ENCODE assay signal across 12 cellular contexts in genomic region chr16:27432600-27432957, GRCh38. TPM values are rescaled to one million over a fixed set of nuclear protein-coding genes. Genes with fewer than 3 reads are reported as not detected.
DNase-seq lines count a peak whose midpoint lies in the region; ATAC-seq and TF ChIP-seq lines count a peak whose summit lies in the region.
"Had no signal": no experiment of that assay in that cellular context is flagged by ENCODE, and none has a peak within 500 bp of the region (broad histone marks: within the 10 kb centered on the region; RNA-seq: fewer than 3 reads in every experiment).

No MANE protein-coding gene starts in this region.

- TF ChIP-seq EP300 in gastroesophageal sphincter (IDR thresholded peaks at IDR 0.05), result no peak

- no peak for TF ChIP-seq POLR2A in gastroesophageal sphincter (IDR thresholded peaks at IDR 0.05)

- TF ChIP-seq CTCF in fibroblast of villous mesenchyme (IDR thresholded peaks at IDR 0.05; ENCODE audit: insufficient read depth, low read depth, low read length) (no peak), gastroesophageal sphincter (IDR thresholded peaks at IDR 0.05) (no peak)

- H3K36me3 ChIP-seq in gastroesophageal sphincter, result no peaks in the 10 kb centered on the region

- no peaks in the 10 kb centered on the region for H3K27me3 Mint-ChIP-seq in activated CD4-positive, alpha-beta memory T cell treated with anti-CD3 and anti-CD28 coated beads for 36 hours
- H3K27me3 Mint-ChIP-seq in activated CD4-positive, alpha-beta memory T cell treated with anti-CD3 and anti-CD28 coated beads, Interleukin-2, amount 10 ng/mL, durations not matched to agents 7 days and 5 days, result no peaks in the 10 kb centered on the region
- H3K27me3 Mint-ChIP-seq in stimulated activated naive B cell treated with anti-CD40 and anti-IgM and Interleukin-4, amounts not matched to agents 10 μg/mL and 1 μg/mL and 100 μg/mL, for 72 hours, result no peaks in the 10 kb centered on the region

- 7% methylated on average over 2 of the region's 6 CpGs; no CpG with 5 or more reads in 1 of the 2 donors for WGBS in gastroesophageal sphincter (ENCODE audit: low coverage in 1 of 2), 2 donors

- CTCF ChIA-PET in activated CD4-positive, alpha-beta memory T cell treated with anti-CD3 and anti-CD28 coated beads for 36 hours (lab: Charles Lee), result interaction anchor here (0.5 kb wide), 1 partner anchor 23 kb away, joined by 3 read pairs; no protein-coding TSS in a partner anchor
- CTCF ChIA-PET in activated CD4-positive, alpha-beta memory T cell treated with anti-CD3 and anti-CD28 coated beads, Interleukin-2, amount 10 ng/mL, durations not matched to agents 7 days and 5 days (lab: Charles Lee), result interaction anchor here (1.9 kb wide), 1 partner anchor 10 kb away, joined by 4 read pairs; no protein-coding TSS in a partner anchor

- ATAC-seq in stimulated activated naive B cell treated with anti-CD40 and anti-IgM and Interleukin-4, amounts not matched to agents 10 μg/mL and 1 μg/mL and 100 μg/mL, for 72 hours (replicated peaks), result no peak
- ATAC-seq in GM21825 (IDR thresholded peaks at IDR 0.05; ENCODE audit: unreplicated experiment) (no peak), gastroesophageal sphincter (no peak)
- ATAC-seq: heart left ventricle had no signal

- no peaks in the 10 kb centered on the region for H3K4me1 ChIP-seq in gastroesophageal sphincter

- H3K27me3 ChIP-seq in gastroesophageal sphincter, result peaks cover 62% of the 10 kb centered on the region

- H3K9me3 Mint-ChIP-seq in activated CD4-positive, alpha-beta memory T cell treated with anti-CD3 and anti-CD28 coated beads for 36 hours, result no peaks in the 10 kb centered on the region
- H3K9me3 Mint-ChIP-seq in activated CD4-positive, alpha-beta memory T cell treated with anti-CD3 and anti-CD28 coated beads, Interleukin-2, amount 10 ng/mL, durations not matched to agents 7 days and 5 days, result no peaks in the 10 kb centered on the region
- H3K9me3 Mint-ChIP-seq in stimulated activated naive B cell treated with anti-CD40 and anti-IgM and Interleukin-4, amounts not matched to agents 10 μg/mL and 1 μg/mL and 100 μg/mL, for 72 hours, result no peaks in the 10 kb centered on the region

- peak; percentile 5 for DNase-seq in activated CD4-positive, alpha-beta memory T cell treated with anti-CD3 and anti-CD28 coated beads for 36 hours
- no peak for DNase-seq in activated CD4-positive, alpha-beta memory T cell treated with anti-CD3 and anti-CD28 coated beads, Interleukin-2, amount 10 ng/mL, durations not matched to agents 7 days and 5 days
- DNase-seq in T1000 (lab: John Stamatoyannopoulos, UW), result peak; percentile 15
- DNase-seq in fibroblast of villous mesenchyme (ENCODE audit: low read depth), result peak; percentile 46
- DNase-seq in stimulated activated naive B cell treated with anti-CD40 and anti-IgM and Interleukin-4, amounts not matched to agents 10 μg/mL and 1 μg/mL and 100 μg/mL, for 72 hours, result no peak
- DNase-seq in HCEC 1CT, result no peak
- DNase-seq: activated naive CD4-positive, alpha-beta T cell treated with Interleukin-2 at 50 U/mL for 16 hours; NCI-H1048; stimulated activated naive CD4-positive, alpha-beta T cell had no signal

- POLR2A ChIA-PET in activated CD4-positive, alpha-beta memory T cell treated with anti-CD3 and anti-CD28 coated beads for 36 hours (lab: Charles Lee), result no interaction called here
- POLR2A ChIA-PET in activated CD4-positive, alpha-beta memory T cell treated with anti-CD3 and anti-CD28 coated beads, Interleukin-2, amount 10 ng/mL, durations not matched to agents 7 days and 5 days (lab: Charles Lee), result no interaction called here

- H3K36me3 Mint-ChIP-seq in activated CD4-positive, alpha-beta memory T cell treated with anti-CD3 and anti-CD28 coated beads for 36 hours, result peaks cover 72% of the 10 kb centered on the region
- H3K36me3 Mint-ChIP-seq in activated CD4-positive, alpha-beta memory T cell treated with anti-CD3 and anti-CD28 coated beads, Interleukin-2, amount 10 ng/mL, durations not matched to agents 7 days and 5 days (ENCODE audit: low read depth), result peaks cover 52% of the 10 kb centered on the region
- peaks cover 72 to 90% of the 10 kb centered on the region in 2 donors for H3K36me3 Mint-ChIP-seq in stimulated activated naive B cell treated with anti-CD40 and anti-IgM and Interleukin-4, amounts not matched to agents 10 μg/mL and 1 μg/mL and 100 μg/mL, for 72 hours

- H3K27ac ChIP-seq in gastroesophageal sphincter, result no peak overlapping the region
- H3K27ac ChIP-seq: heart left ventricle had no signal

- peaks cover 29% of the 10 kb centered on the region for H3K4me1 Mint-ChIP-seq in activated CD4-positive, alpha-beta memory T cell treated with anti-CD3 and anti-CD28 coated beads for 36 hours (ENCODE audit: low read depth)
- H3K4me1 Mint-ChIP-seq in activated CD4-positive, alpha-beta memory T cell treated with anti-CD3 and anti-CD28 coated beads, Interleukin-2, amount 10 ng/mL, durations not matched to agents 7 days and 5 days, result peaks cover 22% of the 10 kb centered on the region
- peaks cover 71 to 87% of the 10 kb centered on the region in 2 donors for H3K4me1 Mint-ChIP-seq in stimulated activated naive B cell treated with anti-CD40 and anti-IgM and Interleukin-4, amounts not matched to agents 10 μg/mL and 1 μg/mL and 100 μg/mL, for 72 hours

- peak overlapping the region; percentile 3 for H3K27ac Mint-ChIP-seq in activated CD4-positive, alpha-beta memory T cell treated with anti-CD3 and anti-CD28 coated beads for 36 hours
- no peak overlapping the region for H3K27ac Mint-ChIP-seq in activated CD4-positive, alpha-beta memory T cell treated with anti-CD3 and anti-CD28 coated beads, Interleukin-2, amount 10 ng/mL, durations not matched to agents 7 days and 5 days
- peak overlapping the region; percentile 93 for H3K27ac Mint-ChIP-seq in stimulated activated naive B cell treated with anti-CD40 and anti-IgM and Interleukin-4, amounts not matched to agents 10 μg/mL and 1 μg/mL and 100 μg/mL, for 72 hours

- intact Hi-C loops in activated CD4-positive, alpha-beta memory T cell treated with anti-CD3 and anti-CD28 coated beads for 36 hours (cut with micrococcal nuclease), result no loop called here

- no peak overlapping the region for H3K4me3 Mint-ChIP-seq in activated CD4-positive, alpha-beta memory T cell treated with anti-CD3 and anti-CD28 coated beads for 36 hours
- no peak overlapping the region for H3K4me3 Mint-ChIP-seq in activated CD4-positive, alpha-beta memory T cell treated with anti-CD3 and anti-CD28 coated beads, Interleukin-2, amount 10 ng/mL, durations not matched to agents 7 days and 5 days
- H3K4me3 Mint-ChIP-seq in stimulated activated naive B cell treated with anti-CD40 and anti-IgM and Interleukin-4, amounts not matched to agents 10 μg/mL and 1 μg/mL and 100 μg/mL, for 72 hours, result peak overlapping the region; percentile 48 to 56

- no peaks in the 10 kb centered on the region for H3K9me3 ChIP-seq in gastroesophageal sphincter
- H3K9me3 ChIP-seq: heart left ventricle had no signal

- H3K4me3 ChIP-seq in fibroblast of villous mesenchyme (ENCODE audit: low read depth, low read length) (no peak overlapping the region), gastroesophageal sphincter (no peak overlapping the region)
- H3K4me3 ChIP-seq: heart left ventricle had no signal

RNA-seq across cellular contexts. Expression of gene IL21R, which starts 30.6 kb away (rescaled TPM):
- 10 to 100 TPM; 55.0 to 55.9 TPM for total RNA-seq in activated CD4-positive, alpha-beta memory T cell treated with anti-CD3 and anti-CD28 coated beads for 36 hours
- total RNA-seq in activated CD4-positive, alpha-beta memory T cell treated with anti-CD3 and anti-CD28 coated beads, Interleukin-2, amount 10 ng/mL, durations not matched to agents 7 days and 5 days, result 10 to 100 TPM; 29.2 to 29.5 TPM
- 0.43 and 1.9 TPM in 2 replicates for total RNA-seq in fibroblast of villous mesenchyme
- total RNA-seq in gastroesophageal sphincter, result under 1 TPM in 3 of 4 donors, not detected in 1; 0.23 to 0.40 (median 0.25) TPM

Comparison
In these comparisons a context has a peak if more than half of its experiments do, and no peak if none do; other contexts are left out.
1. DNase-seq: peak in activated CD4-positive, alpha-beta memory T cell treated with anti-CD3 and anti-CD28 coated beads for 36 hours (single experiment), T1000 (single experiment) and fibroblast of villous mesenchyme (single experiment); none in activated CD4-positive, alpha-beta memory T cell treated with anti-CD3 and anti-CD28 coated beads, Interleukin-2, amount 10 ng/mL, durations not matched to agents 7 days and 5 days (single experiment), stimulated activated naive B cell treated with anti-CD40 and anti-IgM and Interleukin-4, amounts not matched to agents 10 μg/mL and 1 μg/mL and 100 μg/mL, for 72 hours (single experiment) and HCEC 1CT (single experiment).
2. H3K4me3 Mint-ChIP-seq: peak in stimulated activated naive B cell treated with anti-CD40 and anti-IgM and Interleukin-4, amounts not matched to agents 10 μg/mL and 1 μg/mL and 100 μg/mL, for 72 hours (2 of 2); none in activated CD4-positive, alpha-beta memory T cell treated with anti-CD3 and anti-CD28 coated beads for 36 hours (single experiment) and activated CD4-positive, alpha-beta memory T cell treated with anti-CD3 and anti-CD28 coated beads, Interleukin-2, amount 10 ng/mL, durations not matched to agents 7 days and 5 days (single experiment).
3. RNA of gene IL21R, which starts 30.6 kb away (total RNA-seq): 55.0 to 55.9 TPM in activated CD4-positive, alpha-beta memory T cell treated with anti-CD3 and anti-CD28 coated beads for 36 hours and 29.2 to 29.5 TPM in activated CD4-positive, alpha-beta memory T cell treated with anti-CD3 and anti-CD28 coated beads, Interleukin-2, amount 10 ng/mL, durations not matched to agents 7 days and 5 days; 0.43 to 1.9 TPM in fibroblast of villous mesenchyme and 0.23 to 0.40 TPM in gastroesophageal sphincter; every median in the first group is over 10 times any median in the second.